Comparison of ENCODE assay signal across 30 cellular contexts in the genomic region with DNA sequence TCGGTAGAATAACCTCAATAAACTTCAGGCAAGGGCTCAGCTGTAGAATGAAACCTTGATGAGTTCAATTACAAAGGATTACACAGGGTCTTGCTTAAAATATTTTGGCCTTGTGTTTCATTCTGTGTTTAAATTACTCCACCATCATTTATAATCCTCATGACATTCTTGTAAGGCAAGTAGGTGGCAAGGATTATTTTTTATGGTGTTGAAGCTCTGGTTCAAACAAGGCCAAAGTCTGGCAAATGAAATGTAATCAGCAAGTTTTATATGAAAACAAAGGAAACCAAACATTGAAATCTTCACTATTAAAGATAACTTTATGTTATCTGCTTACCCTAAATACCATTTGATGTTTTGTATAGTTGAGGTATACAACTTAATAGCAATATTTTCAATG.
"Had no signal": no experiment of that assay in that cellular context is flagged by ENCODE, and none has a peak within 500 bp of the region (broad histone marks: within the 10 kb centered on the region; RNA-seq: fewer than 3 reads in every experiment).

No MANE protein-coding gene starts in this region.

- H3K4me3 Mint-ChIP-seq: activated CD8-positive, alpha-beta T cell treated with anti-CD3 and anti-CD28 coated beads for 36 hours; activated naive CD8-positive, alpha-beta T cell; activated T-cell treated with anti-CD3 and anti-CD28 coated beads, Interleukin-2, amount 50 U/mL, for 4 hours; activated T-helper 17 cell treated with anti-CD3 and anti-CD28 coated beads, Interleukin-2, amount 50 U/mL, for 72 hours; central memory CD8-positive, alpha-beta T cell; effector memory CD8-positive, alpha-beta T cell; T-helper 17 cell; WTC11 had no signal

- H3K4me1 ChIP-seq: foreskin keratinocyte, gastrocnemius medialis had no signal

- H3K27me3 Mint-ChIP-seq: activated CD8-positive, alpha-beta T cell treated with anti-CD3 and anti-CD28 coated beads for 36 hours; activated naive CD8-positive, alpha-beta T cell; activated T-helper 17 cell treated with anti-CD3 and anti-CD28 coated beads, Interleukin-2, amount 50 U/mL, for 72 hours; central memory CD8-positive, alpha-beta T cell; effector memory CD8-positive, alpha-beta T cell had no signal

- H3K9me3 ChIP-seq: gastrocnemius medialis, heart left ventricle had no signal

- DNase-seq: activated CD4-positive, alpha-beta T cell treated with anti-CD3 and anti-CD28 coated beads for 48 hours; activated CD4-positive, alpha-beta T cell treated with anti-CD3 and anti-CD28 coated beads, Interleukin-2, amount 50 U/mL, for 1 hour; activated CD4-positive, alpha-beta T cell treated with anti-CD3 and anti-CD28 coated beads, Interleukin-2, amount 50 U/mL, for 48 hours; activated CD8-positive, alpha-beta memory T cell treated with anti-CD3 and anti-CD28 coated beads for 24 hours; activated CD8-positive, alpha-beta T cell treated with anti-CD3 and anti-CD28 coated beads for 36 hours; activated effector memory CD4-positive, alpha-beta T cell treated with Interleukin-2 at 50 U/mL for 16 hours; activated gamma-delta T cell treated with Interleukin-2 at 50 U/mL for 16 hours; activated naive CD4-positive, alpha-beta T cell treated with anti-CD3 and anti-CD28 coated beads, Interleukin-2, amount 50 U/mL, for 16 hours; activated naive CD4-positive, alpha-beta T cell treated with Interleukin-2 at 50 U/mL for 16 hours; activated T-cell treated with anti-CD3 and anti-CD28 coated beads, Interleukin-2, amount 50 U/mL, for 4 hours; amniotic stem cell; anterior cingulate cortex; brain microvascular endothelial cell; cortex of kidney; dermis blood vessel endothelial cell; effector CD4-positive, alpha-beta T cell; effector memory CD8-positive, alpha-beta T cell; foreskin keratinocyte; gastrocnemius medialis; glutamatergic neuron; heart left ventricle; T-helper 1 cell; T-helper 17 cell had no signal

- H3K4me1 Mint-ChIP-seq: activated T-helper 17 cell treated with anti-CD3 and anti-CD28 coated beads, Interleukin-2, amount 50 U/mL, for 72 hours had no signal

- H3K27ac ChIP-seq: brain microvascular endothelial cell, foreskin keratinocyte, gastrocnemius medialis, heart left ventricle had no signal

- H3K9me3 Mint-ChIP-seq: activated CD8-positive, alpha-beta T cell treated with anti-CD3 and anti-CD28 coated beads for 36 hours; activated T-cell treated with anti-CD3 and anti-CD28 coated beads, Interleukin-2, amount 50 U/mL, for 4 hours; activated T-helper 17 cell treated with anti-CD3 and anti-CD28 coated beads, Interleukin-2, amount 50 U/mL, for 72 hours; central memory CD8-positive, alpha-beta T cell; effector memory CD8-positive, alpha-beta T cell; WTC11 had no signal

- H3K4me3 ChIP-seq: gastrocnemius medialis, heart left ventricle had no signal

- H3K27me3 ChIP-seq: foreskin keratinocyte, gastrocnemius medialis had no signal

- FAIRE-seq: astrocyte, bronchial epithelial cell had no signal

- H3K36me3 ChIP-seq: brain microvascular endothelial cell, gastrocnemius medialis, heart left ventricle had no signal

- H3K27ac Mint-ChIP-seq: activated CD8-positive, alpha-beta T cell treated with anti-CD3 and anti-CD28 coated beads for 36 hours; activated naive CD8-positive, alpha-beta T cell; activated T-helper 17 cell treated with anti-CD3 and anti-CD28 coated beads, Interleukin-2, amount 50 U/mL, for 72 hours; effector memory CD8-positive, alpha-beta T cell; T-helper 17 cell; WTC11 had no signal

- H3K36me3 Mint-ChIP-seq: activated naive CD8-positive, alpha-beta T cell; WTC11 had no signal

- ATAC-seq: activated CD8-positive, alpha-beta T cell treated with anti-CD3 and anti-CD28 coated beads for 36 hours; activated T-cell treated with anti-CD3 and anti-CD28 coated beads, Interleukin-2, amount 50 U/mL, for 4 hours; activated T-helper 17 cell treated with anti-CD3 and anti-CD28 coated beads, Interleukin-2, amount 50 U/mL, for 72 hours; effector memory CD8-positive, alpha-beta T cell; esophagus mucosa; foreskin keratinocyte; gastrocnemius medialis; heart left ventricle; T-helper 17 cell; WTC11 had no signal
